Comparison of ENCODE assay signal across 8 cellular contexts in genomic region chr11:85682330-85683305, GRCh38. TPM values are rescaled to one million over a fixed set of nuclear protein-coding genes. Genes with fewer than 3 reads are reported as not detected.
A peak's percentile ranks its signal among the peaks of the same experiment; 100 is the strongest.
DNase-seq lines count a peak whose midpoint lies in the region; ATAC-seq, FAIRE-seq and TF ChIP-seq lines count a peak whose summit lies in the region.

No MANE protein-coding gene starts in this region.

- H3K27ac Mint-ChIP-seq in HFFc6: peak overlapping the region; percentile 55; the same call in 1 of the 2 replicates

- peaks cover 48% of the 10 kb centered on the region for H3K4me1 Mint-ChIP-seq in HFFc6 (ENCODE audit: low read depth)

- peaks cover 2% of the 10 kb centered on the region; the same call in 1 of the 2 replicates for H3K27me3 Mint-ChIP-seq in HFFc6 (ENCODE audit: insufficient read depth)

- TF ChIP-seq CTCF in HFFc6 (IDR thresholded peaks at IDR 0.05): no peak
- TF ChIP-seq CTCF in foreskin keratinocyte (conservative IDR thresholded peaks at IDR 0.05): no peak

- peak overlapping the region; percentile 26 for H3K27ac ChIP-seq in foreskin keratinocyte

- peak; percentile 74 for FAIRE-seq in urothelium cell line (lab: Jason Lieb, UNC)

- H3K4me3 Mint-ChIP-seq in HFFc6: peak overlapping the region; percentile 80

- DNase-seq in GDM1 (lab: John Stamatoyannopoulos, UW) (peak; percentile 54), HFFc6 (no peak), NCI-H510A treated with DMSO at 0.1 percent for 48 hours (lab: John Stamatoyannopoulos, UW) (peak; percentile 62), activated T-helper 1 cell treated with Interleukin-2 at 50 U/mL for 16 hours (ENCODE audit: low read depth) (peak; percentile 21), foreskin keratinocyte (peak in 1 of 2 donors; percentile 33), retina (peak; percentile 88), urothelium cell line (ENCODE audit: low spot score) (peak; percentile 89)

- H3K4me1 ChIP-seq in foreskin keratinocyte: peaks cover 3% of the 10 kb centered on the region

- peaks cover 5% of the 10 kb centered on the region; the same call in 1 of the 2 replicates for H3K36me3 Mint-ChIP-seq in HFFc6 (ENCODE audit: low read depth)

- no peaks in the 10 kb centered on the region for H3K9me3 Mint-ChIP-seq in HFFc6

- peaks cover 3% of the 10 kb centered on the region for H3K27me3 ChIP-seq in foreskin keratinocyte

- ATAC-seq in foreskin keratinocyte (peak; percentile 63), GM21447 (IDR thresholded peaks at IDR 0.05; ENCODE audit: unreplicated experiment) (no peak)

RNA-seq across cellular contexts. Expression of gene CCDC89, which starts 3.4 kb away (rescaled TPM):
- total RNA-seq in HFFc6 (2021; fragmentation: NEBNext Ultra II Directional; extraction: Animal tissue kit (Norgen Biotek cat#: 25700)): 1 to 10 TPM; 1.7 to 3.5 (median 2.8) TPM
- total RNA-seq in foreskin keratinocyte: 0.14 and 0.51 TPM in 2 replicates
- polyA plus RNA-seq in foreskin keratinocyte: 0.18 and 0.22 TPM in 2 replicates

RNA-seq across cellular contexts. Expression of gene CREBZF, which starts 17.7 kb away (rescaled TPM):
- total RNA-seq in HFFc6 (2021; fragmentation: NEBNext Ultra II Directional; extraction: Animal tissue kit (Norgen Biotek cat#: 25700)): 10 to 100 TPM; 16.1 to 18.9 (median 18.5) TPM
- total RNA-seq in foreskin keratinocyte: 25.3 and 26.6 TPM in 2 replicates
- polyA plus RNA-seq in foreskin keratinocyte: 7.1 and 8.5 TPM in 2 replicates

RNA-seq across cellular contexts. Expression of gene TMEM126A, which starts 34.9 kb away (rescaled TPM):
- 10 to 100 TPM; 32.0 to 52.4 (median 48.2) TPM for total RNA-seq in HFFc6 (2021; fragmentation: NEBNext Ultra II Directional; extraction: Animal tissue kit (Norgen Biotek cat#: 25700))
- total RNA-seq in foreskin keratinocyte: 46.1 and 50.1 TPM in 2 replicates
- polyA plus RNA-seq in foreskin keratinocyte: 68.2 and 69.5 TPM in 2 replicates

RNA-seq across cellular contexts. Expression of gene TMEM126B, which starts 54.2 kb away (rescaled TPM):
- 10 to 100 TPM; 44.0 to 50.5 (median 46.6) TPM for total RNA-seq in HFFc6 (2021; fragmentation: NEBNext Ultra II Directional; extraction: Animal tissue kit (Norgen Biotek cat#: 25700))
- total RNA-seq in foreskin keratinocyte: 58.8 and 59.8 TPM in 2 replicates
- polyA plus RNA-seq in foreskin keratinocyte: 58.5 and 65.6 TPM in 2 replicates

RNA-seq across cellular contexts. Expression of gene DLG2, which starts 55.5 kb away (rescaled TPM):
- total RNA-seq in HFFc6 (2021; fragmentation: NEBNext Ultra II Directional; extraction: Animal tissue kit (Norgen Biotek cat#: 25700)): under 1 TPM in 5 of 6 experiments, not detected in 1; 0.39 to 1.00 (median 0.80) TPM
- 0.21 and 0.75 TPM in 2 replicates for total RNA-seq in foreskin keratinocyte
- 0.07 and 0.31 TPM in 2 replicates for polyA plus RNA-seq in foreskin keratinocyte
